Comparison of ENCODE assay signal across 7 cellular contexts in genomic region chr2:241558532-241559488, GRCh38. TPM values are rescaled to one million over a fixed set of nuclear protein-coding genes. Genes with fewer than 3 reads are reported as not detected.
DNase-seq lines count a peak whose midpoint lies in the region; TF ChIP-seq lines count a peak whose summit lies in the region.

Gene BOK, plus strand, starts transcription at chr2:241558745. Its CDS starts 739 bp downstream, at chr2:241559484.

- peaks cover 10% of the 10 kb centered on the region for H3K36me3 ChIP-seq in brain microvascular endothelial cell (replicated peaks)
- peaks cover 2% of the 10 kb centered on the region for H3K36me3 ChIP-seq in iPS-15b (ENCODE audit: control insufficient read depth, insufficient read depth, low read length)

- DNase-seq in GM12864 (ENCODE audit: low read depth), result no peak
- DNase-seq in NCI-H2227 treated with DMSO at 0.1 percent for 48 hours (lab: John Stamatoyannopoulos, UW), result peak; percentile 57
- peak; percentile 68 for DNase-seq in brain microvascular endothelial cell
- peak; percentile 56 for DNase-seq in renal cortical epithelial cell (ENCODE audit: low read depth)
- DNase-seq in NCI-H446 (lab: John Stamatoyannopoulos, UW), result no peak
- DNase-seq in SIG-M5 treated with dmso at 0.1 percent for 504 hours (lab: John Stamatoyannopoulos, UW; ENCODE audit: unreplicated experiment), result no peak

- H3K4me1 ChIP-seq in iPS-15b (ENCODE audit: control insufficient read depth, insufficient read depth, low read length), result peaks cover 4% of the 10 kb centered on the region

- TF ChIP-seq CTCF in GM12864 (IDR thresholded peaks at IDR 0.05; ENCODE audit: low read depth, low read length, missing control alignments), result no peak
- no peak for TF ChIP-seq CTCF in brain microvascular endothelial cell (IDR thresholded peaks at IDR 0.05; ENCODE audit: low read depth, low read length, missing control alignments)

- H3K9ac ChIP-seq in iPS-15b (ENCODE audit: low read depth, low read length), result no peak within 1 kb of the TSS

- H3K4me3 ChIP-seq in GM12864 (ENCODE audit: low read depth, low read length) (peak within 1 kb of the TSS; percentile 48), brain microvascular endothelial cell (ENCODE audit: low read depth, low read length) (peak within 1 kb of the TSS; percentile 62), iPS-15b (ENCODE audit: low read depth, low read length) (peak within 1 kb of the TSS; percentile 56)

- no peaks in the 10 kb centered on the region for H3K27me3 ChIP-seq in brain microvascular endothelial cell (replicated peaks)
- H3K27me3 ChIP-seq in iPS-15b (ENCODE audit: control insufficient read depth, insufficient read depth, low read length), result peaks cover 9% of the 10 kb centered on the region

- no peaks in the 10 kb centered on the region for H3K9me3 ChIP-seq in iPS-15b (ENCODE audit: control insufficient read depth, insufficient read depth, low read length)

- peak within 1 kb of the TSS; percentile 26 for H3K27ac ChIP-seq in brain microvascular endothelial cell

- in situ Hi-C loops in brain microvascular endothelial cell (cut with HindIII; ENCODE audit: low pct_ligation_motif_present, low sequenced_read_pairs), result no loop called here

RNA-seq across cellular contexts. Expression of gene BOK, which starts in this region (rescaled TPM):
- 57.0 and 61.0 TPM in 2 replicates for total RNA-seq in renal cortical epithelial cell

Comparison
In these comparisons a context has a peak if more than half of its experiments do, and no peak if none do; other contexts are left out.
1. DNase-seq: peak in NCI-H2227 treated with DMSO at 0.1 percent for 48 hours (single experiment), brain microvascular endothelial cell (single experiment) and renal cortical epithelial cell (single experiment); none in GM12864 (single experiment), NCI-H446 (0 of 2) and SIG-M5 treated with dmso at 0.1 percent for 504 hours (single experiment).
2. Peak in every context shown above with its lines, with median percentiles within 50 percentile points of each other: H3K4me3 ChIP-seq.